13 cellular contexts compared by ENCODE assay signal in the genomic region with DNA sequence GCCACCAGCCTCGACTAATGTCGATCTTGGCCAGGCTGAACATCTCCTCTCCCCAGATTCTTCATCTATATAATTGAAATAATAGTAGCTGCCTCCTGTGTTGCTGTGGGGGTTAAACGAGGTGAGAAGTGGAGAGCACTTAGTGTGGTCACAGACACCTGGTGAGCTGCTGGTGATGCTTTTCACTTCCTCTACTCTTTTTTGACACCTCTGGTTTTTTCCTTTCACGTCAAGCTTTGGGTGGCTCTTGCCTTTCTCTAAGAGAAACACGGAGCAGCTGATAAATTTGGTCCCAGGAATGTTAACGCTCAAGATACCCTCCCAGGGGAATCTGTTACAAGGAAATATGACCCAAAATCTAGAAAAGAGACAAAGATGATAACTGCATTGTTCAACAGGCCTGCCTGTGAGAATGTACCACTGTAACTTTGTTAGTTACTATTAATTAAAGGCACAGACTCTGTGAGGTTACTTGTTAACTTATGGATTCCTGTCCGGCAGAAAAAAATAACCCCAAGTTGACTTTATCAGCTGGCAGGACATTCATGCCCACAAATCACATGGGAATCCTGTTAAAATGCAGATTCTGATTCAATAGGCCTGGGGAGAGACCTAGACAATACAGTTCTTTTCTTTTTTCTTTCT. TPM values are rescaled to one million over a fixed set of nuclear protein-coding genes. Genes with fewer than 3 reads are reported as not detected.
DNase-seq lines count a peak whose midpoint lies in the region; ATAC-seq lines count a peak whose summit lies in the region.
"Had no signal": no experiment of that assay in that cellular context is flagged by ENCODE, and none has a peak within 500 bp of the region (broad histone marks: within the 10 kb centered on the region; RNA-seq: fewer than 3 reads in every experiment).

No MANE protein-coding gene starts in this region.

- H3K4me1 Mint-ChIP-seq in immature natural killer cell = peaks cover 9 to 10% of the 10 kb centered on the region in 2 donors

- ATAC-seq in GM18868 (IDR thresholded peaks at IDR 0.05; ENCODE audit: unreplicated experiment) (peak; percentile 68), GM21529 (IDR thresholded peaks at IDR 0.05; ENCODE audit: unreplicated experiment) (peak; percentile 93), HG03139 (IDR thresholded peaks at IDR 0.05; ENCODE audit: unreplicated experiment) (peak; percentile 62)

- intact Hi-C loops in posterior cingulate gyrus (cut with DNase I) = no loop called here

- no peaks in the 10 kb centered on the region for H3K36me3 Mint-ChIP-seq in immature natural killer cell

- no peaks in the 10 kb centered on the region for H3K9me3 Mint-ChIP-seq in immature natural killer cell
- H3K9me3 Mint-ChIP-seq: T-helper 2 cell treated with Interferon-gamma antibody and Interleukin-4, amounts not matched to agents 5 μg/mL and 100 μg/mL, for 36 hours had no signal

- peak overlapping the region in 2 of 6 donors; percentile 18 to 40 for H3K27ac Mint-ChIP-seq in immature natural killer cell
- H3K27ac Mint-ChIP-seq: T-helper 2 cell treated with Interferon-gamma antibody and Interleukin-4, amounts not matched to agents 5 μg/mL and 100 μg/mL, for 36 hours had no signal

- H3K27me3 Mint-ChIP-seq in immature natural killer cell (ENCODE audit: low read depth in 3 of 3) = peaks cover 0 to 6% (median 2%) of the 10 kb centered on the region in 3 donors

- peak; percentile 7 to 14 (median 9) for DNase-seq in immature natural killer cell
- no peak for DNase-seq in RKO (ENCODE audit: low spot score)
- no peak for DNase-seq in NCI-H1694 (lab: John Stamatoyannopoulos, UW)
- no peak for DNase-seq in NCI-H2227 treated with DMSO at 0.1 percent for 48 hours (lab: John Stamatoyannopoulos, UW)
- no peak for DNase-seq in posterior cingulate gyrus
- DNase-seq: aorta, COR-L47, NCI-H1436 treated with DMSO at 0.1 percent for 48 hours, small intestine had no signal

- H3K4me3 Mint-ChIP-seq in immature natural killer cell = peak overlapping the region in 1 of 5 donors; percentile 20
- H3K4me3 Mint-ChIP-seq: T-helper 2 cell treated with Interferon-gamma antibody and Interleukin-4, amounts not matched to agents 5 μg/mL and 100 μg/mL, for 36 hours had no signal

RNA-seq across cellular contexts. Expression of a gene that starts 9.5 kb away (rescaled TPM):
- polyA plus RNA-seq in immature natural killer cell = not detected

Comparison
In these comparisons a context has a peak if more than half of its experiments do, and no peak if none do; other contexts are left out.
1. DNase-seq: peak in immature natural killer cell (3 of 3); none in RKO (single experiment), NCI-H1694 (single experiment), NCI-H2227 treated with DMSO at 0.1 percent for 48 hours (single experiment) and posterior cingulate gyrus (0 of 10).
2. Peak in every context shown above with its lines, with median percentiles within 50 percentile points of each other: ATAC-seq.